1 cellular context compared by ENCODE assay signal in genomic region chr3:169659096-169659521, GRCh38.
TF ChIP-seq lines count a peak whose summit lies in the region.

No MANE protein-coding gene starts in this region.

TF ChIP-seq in H1, 55 proteins besides CTCF, POLR2A, EP300 and RAD21:
- no peak for TF ChIP-seq SRF (IDR thresholded peaks at IDR 0.05; ENCODE audit: low read depth, low read length)
- no peak for TF ChIP-seq CREB1 (IDR thresholded peaks at IDR 0.05)
- no peak for TF ChIP-seq NANOG (IDR thresholded peaks at IDR 0.05; ENCODE audit: insufficient read depth, low read depth, low read length, poor library complexity, severe bottlenecking)
- TF ChIP-seq CTBP2 (IDR thresholded peaks at IDR 0.05; ENCODE audit: borderline replicate concordance, insufficient read depth, insufficient read length, low read length) = peak; percentile 49
- TF ChIP-seq CEBPB (IDR thresholded peaks at IDR 0.05; ENCODE audit: low read depth, low read length) = no peak
- no peak for TF ChIP-seq USF2 (IDR thresholded peaks at IDR 0.05; ENCODE audit: low read length)
